In the genomic region with DNA sequence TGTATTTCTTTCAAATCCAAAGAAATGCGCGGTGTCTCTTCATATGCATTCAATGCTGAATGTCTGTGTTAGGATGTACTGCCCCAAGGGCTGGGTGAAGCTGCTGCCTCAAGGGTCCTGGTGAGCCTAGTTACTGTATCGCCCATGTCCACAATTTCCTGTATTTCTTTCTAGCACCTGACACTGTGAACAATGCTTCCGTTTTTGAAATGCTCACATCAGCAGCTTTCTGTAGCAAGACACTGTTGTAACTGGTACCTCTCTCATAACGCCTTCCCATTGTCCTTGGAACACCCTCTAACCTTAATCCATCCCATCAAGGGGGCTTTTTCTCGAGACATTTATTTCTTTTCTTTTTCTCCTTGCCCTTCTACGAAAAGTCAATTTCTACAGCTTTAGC, we compare ENCODE assay signal across 16 cellular contexts.
"Had no signal": no experiment of that assay in that cellular context is flagged by ENCODE, and none has a peak within 500 bp of the region (broad histone marks: within the 10 kb centered on the region; RNA-seq: fewer than 3 reads in every experiment).

No MANE protein-coding gene starts in this region.

- H3K9ac ChIP-seq: neural progenitor cell had no signal

- H3K27me3 ChIP-seq: neural progenitor cell, ovary had no signal

- H3K27ac Mint-ChIP-seq: activated naive CD4-positive, alpha-beta T cell treated with anti-CD3 and anti-CD28 coated beads for 36 hours; neural progenitor cell; stimulated activated effector memory CD8-positive, alpha-beta T cell treated with anti-CD3 and anti-CD28 coated beads, Interleukin-12 subunit alpha, Interleukin-12 subunit beta, amount 100 ng/mL, for 72 hours; T-helper 1 cell treated with Interleukin-12 subunit alpha and Interleukin-12 subunit beta and Interleukin-4 antibody, amounts not matched to agents 30 μg/mL and 1 μg/mL, for 36 hours had no signal

- H3K4me3 ChIP-seq: coronary artery, lower lobe of right lung, neural progenitor cell, ovary, thoracic aorta had no signal

- H3K36me3 Mint-ChIP-seq: stimulated activated effector memory CD8-positive, alpha-beta T cell treated with anti-CD3 and anti-CD28 coated beads, Interleukin-12 subunit alpha, Interleukin-12 subunit beta, amount 100 ng/mL, for 72 hours had no signal

- H3K27ac ChIP-seq: coronary artery, lower lobe of right lung, neural progenitor cell, ovary, thoracic aorta had no signal

- H3K4me2 ChIP-seq: neural progenitor cell had no signal

- H3K9me3 Mint-ChIP-seq: activated naive CD4-positive, alpha-beta T cell treated with anti-CD3 and anti-CD28 coated beads for 36 hours; stimulated activated effector memory CD8-positive, alpha-beta T cell treated with anti-CD3 and anti-CD28 coated beads, Interleukin-12 subunit alpha, Interleukin-12 subunit beta, amount 100 ng/mL, for 72 hours; T-helper 1 cell treated with Interleukin-12 subunit alpha and Interleukin-12 subunit beta and Interleukin-4 antibody, amounts not matched to agents 30 μg/mL and 1 μg/mL, for 36 hours had no signal

- DNase-seq: activated naive CD4-positive, alpha-beta T cell treated with anti-CD3 and anti-CD28 coated beads for 36 hours; activated T-cell treated with anti-CD3 and anti-CD28 coated beads for 4 hours; central memory CD4-positive, alpha-beta T cell; effector CD4-positive, alpha-beta T cell; foreskin fibroblast; kidney glomerular epithelial cell; lower lobe of right lung; midbrain; ovary had no signal

- FAIRE-seq: TTC549 had no signal

- H3K4me1 Mint-ChIP-seq: stimulated activated effector memory CD8-positive, alpha-beta T cell treated with anti-CD3 and anti-CD28 coated beads, Interleukin-12 subunit alpha, Interleukin-12 subunit beta, amount 100 ng/mL, for 72 hours had no signal

- H3K36me3 ChIP-seq: lower lobe of right lung, neural progenitor cell, ovary, thoracic aorta had no signal

- H3K9me3 ChIP-seq: lower lobe of right lung, ovary, thoracic aorta had no signal

- H2AFZ ChIP-seq: neural progenitor cell had no signal

- H3K4me1 ChIP-seq: neural progenitor cell had no signal

- ATAC-seq: activated CD4-positive, CD25-positive, alpha-beta regulatory T cell treated with anti-CD3 and anti-CD28 coated beads, Interleukin-2, amount 50 U/mL, for 24 hours; lower lobe of right lung; stimulated activated effector memory CD8-positive, alpha-beta T cell treated with anti-CD3 and anti-CD28 coated beads, Interleukin-12 subunit alpha, Interleukin-12 subunit beta, amount 100 ng/mL, for 72 hours had no signal

- H3K4me3 Mint-ChIP-seq: activated naive CD4-positive, alpha-beta T cell treated with anti-CD3 and anti-CD28 coated beads for 36 hours; neural progenitor cell; stimulated activated effector memory CD8-positive, alpha-beta T cell treated with anti-CD3 and anti-CD28 coated beads, Interleukin-12 subunit alpha, Interleukin-12 subunit beta, amount 100 ng/mL, for 72 hours; T-helper 1 cell treated with Interleukin-12 subunit alpha and Interleukin-12 subunit beta and Interleukin-4 antibody, amounts not matched to agents 30 μg/mL and 1 μg/mL, for 36 hours had no signal
